ENCODE assay signal across 26 cellular contexts in genomic region chr20:47475419-47476044, GRCh38.
"Had no signal": no experiment of that assay in that cellular context is flagged by ENCODE, and none has a peak within 500 bp of the region (broad histone marks: within the 10 kb centered on the region; RNA-seq: fewer than 3 reads in every experiment).

No MANE protein-coding gene starts in this region.

- H3K27me3 ChIP-seq: neutrophil, right atrium auricular region, sigmoid colon, tibial nerve, upper lobe of left lung had no signal

- H3K4me3 Mint-ChIP-seq: effector memory CD8-positive, alpha-beta T cell; immature natural killer cell; natural killer cell; stimulated activated effector memory CD8-positive, alpha-beta T cell treated with anti-CD3 and anti-CD28 coated beads, Interleukin-12 subunit alpha, Interleukin-12 subunit beta, amount 100 ng/mL, for 72 hours; stimulated activated naive CD8-positive, alpha-beta T cell treated with anti-CD3 and anti-CD28 coated beads, Interleukin-15, Interleukin-2, amounts not matched to agents 100 ng/mL and 50 ng/mL, for 24 hours had no signal

- H2AFZ ChIP-seq: parathyroid adenoma had no signal

- H3K9ac ChIP-seq: parathyroid adenoma had no signal

- FAIRE-seq: endometrium, frontal cortex, urothelium cell line had no signal

- H3K79me2 ChIP-seq: parathyroid adenoma had no signal

- H3K36me3 ChIP-seq: lower lobe of right lung, neutrophil, right atrium auricular region, sigmoid colon, thoracic aorta, tibial nerve, upper lobe of left lung had no signal

- H3K4me1 ChIP-seq: parathyroid adenoma, right atrium auricular region, sigmoid colon, tibial nerve had no signal

- H3K4me3 ChIP-seq: coronary artery, lower lobe of right lung, right atrium auricular region, sigmoid colon, thoracic aorta, tibial nerve, upper lobe of left lung had no signal

- H3K27me3 Mint-ChIP-seq: effector memory CD8-positive, alpha-beta T cell; progenitor cell of endocrine pancreas; stimulated activated naive CD8-positive, alpha-beta T cell treated with anti-CD3 and anti-CD28 coated beads, Interleukin-15, Interleukin-2, amounts not matched to agents 100 ng/mL and 50 ng/mL, for 24 hours had no signal

- ATAC-seq: effector memory CD8-positive, alpha-beta T cell; left colon; left ventricle myocardium superior; lower lobe of right lung; natural killer cell; stimulated activated effector memory CD8-positive, alpha-beta T cell treated with anti-CD3 and anti-CD28 coated beads, Interleukin-12 subunit alpha, Interleukin-12 subunit beta, amount 100 ng/mL, for 72 hours had no signal

- H3K9me3 ChIP-seq: lower lobe of right lung, neutrophil, right atrium auricular region, sigmoid colon, thoracic aorta, tibial nerve, upper lobe of left lung had no signal

- H3K27ac ChIP-seq: coronary artery, lower lobe of right lung, neutrophil, parathyroid adenoma, right atrium auricular region, sigmoid colon, thoracic aorta, tibial nerve, upper lobe of left lung had no signal

- DNase-seq: effector memory CD8-positive, alpha-beta T cell; erythroblast; hypothalamus; immature natural killer cell; islet precursor cell; kidney glomerular epithelial cell; left colon; left ventricle myocardium superior; lower lobe of right lung; natural killer cell; sigmoid colon; stimulated activated CD4-positive, alpha-beta T cell treated with anti-CD3 and anti-CD28 coated beads, Interleukin-2, amount 100 ng/mL, for 24 hours; stimulated activated CD4-positive, alpha-beta T cell treated with anti-CD3 and anti-CD28 coated beads, Interleukin-4, amount 100 ng/mL, for 24 hours; upper lobe of left lung had no signal

- H3K36me3 Mint-ChIP-seq: immature natural killer cell; natural killer cell; stimulated activated effector memory CD8-positive, alpha-beta T cell treated with anti-CD3 and anti-CD28 coated beads, Interleukin-12 subunit alpha, Interleukin-12 subunit beta, amount 100 ng/mL, for 72 hours had no signal

- H3K9me3 Mint-ChIP-seq: effector memory CD8-positive, alpha-beta T cell; immature natural killer cell; natural killer cell; stimulated activated effector memory CD8-positive, alpha-beta T cell treated with anti-CD3 and anti-CD28 coated beads, Interleukin-12 subunit alpha, Interleukin-12 subunit beta, amount 100 ng/mL, for 72 hours; stimulated activated naive CD8-positive, alpha-beta T cell treated with anti-CD3 and anti-CD28 coated beads, Interleukin-15, Interleukin-2, amounts not matched to agents 100 ng/mL and 50 ng/mL, for 24 hours had no signal

- H3K27ac Mint-ChIP-seq: effector memory CD8-positive, alpha-beta T cell; immature natural killer cell; natural killer cell; progenitor cell of endocrine pancreas; stimulated activated effector memory CD8-positive, alpha-beta T cell treated with anti-CD3 and anti-CD28 coated beads, Interleukin-12 subunit alpha, Interleukin-12 subunit beta, amount 100 ng/mL, for 72 hours; stimulated activated naive CD8-positive, alpha-beta T cell treated with anti-CD3 and anti-CD28 coated beads, Interleukin-15, Interleukin-2, amounts not matched to agents 100 ng/mL and 50 ng/mL, for 24 hours had no signal
